In the genomic region with DNA sequence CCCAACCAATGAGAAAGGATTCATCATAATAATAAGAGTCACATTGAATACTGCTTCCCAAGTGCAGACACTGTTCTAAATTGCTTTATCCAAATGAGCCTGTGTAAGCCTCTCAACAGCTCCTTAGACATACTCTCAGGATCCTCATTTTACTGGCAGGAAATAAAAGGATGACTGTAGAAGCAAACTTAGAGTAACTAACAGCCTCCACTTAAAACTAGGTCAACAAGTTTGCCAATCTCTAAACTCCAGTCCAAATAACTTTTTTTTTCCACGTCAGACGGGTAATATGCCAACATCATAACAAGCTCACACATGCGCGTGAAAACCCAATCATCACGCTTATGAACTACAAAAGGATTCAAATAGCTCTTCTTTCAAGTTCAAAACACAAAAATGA, we compare ENCODE assay signal across 16 cellular contexts. TPM values are rescaled to one million over a fixed set of nuclear protein-coding genes. Genes with fewer than 3 reads are reported as not detected.
DNase-seq lines count a peak whose midpoint lies in the region; ATAC-seq and TF ChIP-seq lines count a peak whose summit lies in the region.
"Had no signal": no experiment of that assay in that cellular context is flagged by ENCODE, and none has a peak within 500 bp of the region (broad histone marks: within the 10 kb centered on the region; RNA-seq: fewer than 3 reads in every experiment).

No MANE protein-coding gene starts in this region.

- BruUV-seq in mammary epithelial cell (replicated peaks; lab: Mats Ljungman, UMichigan): no TSS peak
- no TSS peak for BruUV-seq in MCF 10A (replicated peaks; lab: Mats Ljungman, UMichigan)

- intact Hi-C loops in mammary epithelial cell (cut with micrococcal nuclease): no loop called here
- intact Hi-C loops in MCF 10A (cut with micrococcal nuclease): loop anchor here (5.0 kb wide), 1 partner anchor 162 kb away; no protein-coding TSS in a partner anchor
- intact Hi-C loops in esophagus muscularis mucosa (cut with DNase I): no loop called here
- intact Hi-C loops in lower lobe of right lung (cut with DNase I): loop anchor here (5.0 kb wide), 1 partner anchor 392 kb away; no protein-coding TSS in a partner anchor
- intact Hi-C loops in upper lobe of right lung (cut with DNase I): loop anchor here (5.0 kb wide), 1 partner anchor 392 kb away; no protein-coding TSS in a partner anchor

- H3K9ac ChIP-seq in mammary epithelial cell (ENCODE audit: insufficient read depth, low read length): no peak overlapping the region

- H3K4me1 ChIP-seq in mammary epithelial cell (ENCODE audit: insufficient read depth, low read length) (peaks cover 27% of the 10 kb centered on the region), esophagus muscularis mucosa (peaks cover 0 to 41% (median 13%) of the 10 kb centered on the region in 4 donors), lower lobe of right lung (no peaks in the 10 kb centered on the region), upper lobe of right lung (no peaks in the 10 kb centered on the region)

- H3K9me3 Mint-ChIP-seq in MCF 10A (ENCODE audit: unreplicated experiment): no peaks in the 10 kb centered on the region
- no peaks in the 10 kb centered on the region for H3K9me3 Mint-ChIP-seq in T-helper 2 cell treated with Interferon-gamma antibody and Interleukin-4, amounts not matched to agents 5 μg/mL and 100 μg/mL, for 36 hours
- H3K9me3 Mint-ChIP-seq: activated naive CD4-positive, alpha-beta T cell treated with anti-CD3 and anti-CD28 coated beads for 36 hours; H9; naive thymus-derived CD4-positive, alpha-beta T cell had no signal

- POLR2A ChIA-PET in MCF 10A (lab: Yijun Ruan, JAX): interaction anchor here (1.3 kb wide), 1 partner anchor 15 kb away, joined by 4 read pairs; a partner anchor contains a TSS

- no peaks in the 10 kb centered on the region for H3K79me2 ChIP-seq in mammary epithelial cell (ENCODE audit: insufficient read depth, low read length)

- no peaks in the 10 kb centered on the region for H3K36me3 Mint-ChIP-seq in MCF 10A (ENCODE audit: insufficient read depth, unreplicated experiment)
- H3K36me3 Mint-ChIP-seq in T-helper 2 cell treated with Interferon-gamma antibody and Interleukin-4, amounts not matched to agents 5 μg/mL and 100 μg/mL, for 36 hours (ENCODE audit: low read depth): no peaks in the 10 kb centered on the region
- H3K36me3 Mint-ChIP-seq: naive thymus-derived CD4-positive, alpha-beta T cell had no signal

- dilution Hi-C loops in mammary epithelial cell (cut with HindIII; ENCODE audit: low sequenced_read_pairs): no loop called here

- TF ChIP-seq POLR2A in esophagus muscularis mucosa (IDR thresholded peaks at IDR 0.05; ENCODE audit: low read depth): no peak

- DNase-seq in mammary epithelial cell (peak; percentile 43), MCF 10A (ENCODE audit: unreplicated experiment) (no peak), esophagus muscularis mucosa (ENCODE audit: extremely low spot score) (no peak), lower lobe of right lung (no peak), upper lobe of right lung (no peak), amniotic stem cell (lab: John Stamatoyannopoulos, UW) (no peak), HPDE6-E6E7 (ENCODE audit: extremely low spot score) (no peak)
- DNase-seq in T-helper 2 cell treated with Interferon-gamma antibody and Interleukin-4, amounts not matched to agents 5 μg/mL and 100 μg/mL, for 36 hours (ENCODE audit: low spot score): no peak
- DNase-seq: activated naive CD4-positive, alpha-beta T cell treated with anti-CD3 and anti-CD28 coated beads for 36 hours; activated T-cell treated with anti-CD3 and anti-CD28 coated beads for 4 hours; C1 segment of cervical spinal cord; H9; Kasumi-1; naive thymus-derived CD4-positive, alpha-beta T cell; NK-92 treated with Interleukin-12 subunit alpha and Interleukin-12 subunit beta, amount 100 ng/mL, for 24 hours had no signal

- H3K27me3 ChIP-seq in mammary epithelial cell (ENCODE audit: insufficient read depth, low read length) (no peaks in the 10 kb centered on the region), esophagus muscularis mucosa (peaks cover 0 to 7% (median 0%) of the 10 kb centered on the region in 4 donors), lower lobe of right lung (ENCODE audit: low read depth) (peaks cover 2% of the 10 kb centered on the region), upper lobe of right lung (no peaks in the 10 kb centered on the region)

- H3K36me3 ChIP-seq in mammary epithelial cell (ENCODE audit: insufficient read depth, low read length): no peaks in the 10 kb centered on the region
- H3K36me3 ChIP-seq in esophagus muscularis mucosa: no peaks in the 10 kb centered on the region
- no peaks in the 10 kb centered on the region for H3K36me3 ChIP-seq in lower lobe of right lung
- no peaks in the 10 kb centered on the region for H3K36me3 ChIP-seq in upper lobe of right lung

- TF ChIP-seq CTCF in mammary epithelial cell (conservative IDR thresholded peaks at IDR 0.05 in 1 of 2, IDR thresholded peaks at IDR 0.05 in 1 of 2; ENCODE audit: extremely low read depth in 1 of 2, insufficient read depth in 1 of 2, low read depth in 1 of 2, low read length in 2 of 2) (no peak), MCF 10A (IDR thresholded peaks at IDR 0.05; ENCODE audit: unreplicated experiment) (no peak), esophagus muscularis mucosa (IDR thresholded peaks at IDR 0.05) (no peak), lower lobe of right lung (IDR thresholded peaks at IDR 0.05) (no peak), upper lobe of right lung (IDR thresholded peaks at IDR 0.05) (no peak)

- H3K4me3 ChIP-seq in mammary epithelial cell (replicated peaks in 1 of 3; ENCODE audit: insufficient read depth in 1 of 3, low read depth in 2 of 3, low read length in 3 of 3) (no peak overlapping the region), esophagus muscularis mucosa (no peak overlapping the region), lower lobe of right lung (no peak overlapping the region), upper lobe of right lung (no peak overlapping the region)
- H3K4me3 ChIP-seq: GM12878 had no signal

- no peak overlapping the region for H3K27ac Mint-ChIP-seq in MCF 10A (ENCODE audit: low read depth, unreplicated experiment)
- no peak overlapping the region for H3K27ac Mint-ChIP-seq in T-helper 2 cell treated with Interferon-gamma antibody and Interleukin-4, amounts not matched to agents 5 μg/mL and 100 μg/mL, for 36 hours
- H3K27ac Mint-ChIP-seq: activated naive CD4-positive, alpha-beta T cell treated with anti-CD3 and anti-CD28 coated beads for 36 hours; H9 had no signal

- no peak overlapping the region for H3K4me3 Mint-ChIP-seq in MCF 10A (ENCODE audit: unreplicated experiment)
- no peak overlapping the region for H3K4me3 Mint-ChIP-seq in T-helper 2 cell treated with Interferon-gamma antibody and Interleukin-4, amounts not matched to agents 5 μg/mL and 100 μg/mL, for 36 hours
- H3K4me3 Mint-ChIP-seq: activated naive CD4-positive, alpha-beta T cell treated with anti-CD3 and anti-CD28 coated beads for 36 hours; H9; naive thymus-derived CD4-positive, alpha-beta T cell had no signal

- H3K4me1 Mint-ChIP-seq in MCF 10A (ENCODE audit: insufficient read depth, unreplicated experiment): peaks cover 22% of the 10 kb centered on the region
- peaks cover 13% of the 10 kb centered on the region for H3K4me1 Mint-ChIP-seq in T-helper 2 cell treated with Interferon-gamma antibody and Interleukin-4, amounts not matched to agents 5 μg/mL and 100 μg/mL, for 36 hours (ENCODE audit: low read depth)

- ATAC-seq in lower lobe of right lung (peak; percentile 60 to 76), upper lobe of right lung (peak; percentile 34)
- ATAC-seq: GM12878; naive thymus-derived CD4-positive, alpha-beta T cell had no signal

- peak overlapping the region; percentile 38 for H2AFZ ChIP-seq in mammary epithelial cell (ENCODE audit: low read depth, low read length)

- peak overlapping the region; percentile 17 for H3K4me2 ChIP-seq in mammary epithelial cell (ENCODE audit: insufficient read depth, low read depth, low read length)

- H3K9me3 ChIP-seq in mammary epithelial cell (replicated peaks; ENCODE audit: insufficient read depth, low read length) (no peaks in the 10 kb centered on the region), esophagus muscularis mucosa (no peaks in the 10 kb centered on the region), lower lobe of right lung (no peaks in the 10 kb centered on the region), upper lobe of right lung (no peaks in the 10 kb centered on the region)

- in situ Hi-C loops in mammary epithelial cell (cut with MboI; ENCODE audit: low sequenced_read_pairs in 2 of 2): loop anchor here (5.0 kb wide), 1 partner anchor 392 kb away; no protein-coding TSS in a partner anchor

- H3K27me3 Mint-ChIP-seq in MCF 10A (ENCODE audit: insufficient read depth, unreplicated experiment): no peaks in the 10 kb centered on the region
- H3K27me3 Mint-ChIP-seq in T-helper 2 cell treated with Interferon-gamma antibody and Interleukin-4, amounts not matched to agents 5 μg/mL and 100 μg/mL, for 36 hours (ENCODE audit: low read depth): peaks cover 53% of the 10 kb centered on the region

- 4% methylated on average over 5 of the region's 5 CpGs for WGBS in mammary epithelial cell (ENCODE audit: low coverage, missing lambda C conversion rate)
- WGBS in esophagus muscularis mucosa: 60% methylated on average over 5 of the region's 5 CpGs

- H3K27ac ChIP-seq in mammary epithelial cell (ENCODE audit: insufficient read depth, low read depth, low read length) (no peak overlapping the region), esophagus muscularis mucosa (replicated peaks in 1 of 4) (peak overlapping the region in 3 of 4 donors; percentile 5 to 40 (median 7)), lower lobe of right lung (no peak overlapping the region), upper lobe of right lung (no peak overlapping the region)

- CTCF ChIA-PET in mammary epithelial cell (lab: Charles Lee; ENCODE audit: low non-redundant PET) (no interaction called here), MCF 10A (lab: Yijun Ruan, JAX) (interaction anchor here (0.6 to 4.1 kb wide), 7 partner anchors 31 to 1170 kb away, joined by 3 to 62 read pairs (median 3); no protein-coding TSS in a partner anchor)

- TF ChIP-seq EP300 in esophagus muscularis mucosa (IDR thresholded peaks at IDR 0.05): no peak

- H4K20me1 ChIP-seq in mammary epithelial cell (ENCODE audit: insufficient read depth, low read length): no peaks in the 10 kb centered on the region

RNA-seq across cellular contexts. Expression of a gene that starts 15.3 kb away (rescaled TPM):
- total RNA-seq in mammary epithelial cell: 1 to 10 TPM; 1.8 to 1.9 TPM
- 0.57 TPM for polyA plus RNA-seq in mammary epithelial cell
- 3.2 TPM for polyA minus RNA-seq in mammary epithelial cell
- total RNA-seq in MCF 10A (2022): 1.9 and 2.1 TPM in 2 replicates
- 1 to 10 TPM in 2 of 4 donors, under 1 TPM in 2; 0.78 to 2.5 (median 1.7) TPM for total RNA-seq in esophagus muscularis mucosa
- total RNA-seq in lower lobe of right lung: 0.59 TPM
- 0.90 TPM for total RNA-seq in upper lobe of right lung
- total RNA-seq: H9 had no signal

RNA-seq across cellular contexts. Expression of a gene that starts 17.1 kb away (rescaled TPM):
- total RNA-seq in mammary epithelial cell (10 to 100 TPM; 24.1 to 46.7 TPM), MCF 10A (2022) (27.9 and 39.4 TPM in 2 replicates), esophagus muscularis mucosa (10 to 100 TPM; 10.9 to 18.7 (median 14.7) TPM), lower lobe of right lung (19.5 TPM), upper lobe of right lung (21.1 TPM)
- polyA plus RNA-seq in mammary epithelial cell: 28.2 TPM
- 37.1 TPM for polyA minus RNA-seq in mammary epithelial cell

Comparison
In these comparisons a context has a peak if more than half of its experiments do, and no peak if none do; other contexts are left out.
1. intact Hi-C loops: an anchor here in MCF 10A (5.0 kb wide), lower lobe of right lung (5.0 kb wide) and upper lobe of right lung (5.0 kb wide); none called in mammary epithelial cell and esophagus muscularis mucosa.
2. H3K27ac ChIP-seq: peak in esophagus muscularis mucosa (3 of 4); none in mammary epithelial cell (single experiment), lower lobe of right lung (single experiment) and upper lobe of right lung (single experiment).